9 cellular contexts compared by ENCODE assay signal in the genomic region with DNA sequence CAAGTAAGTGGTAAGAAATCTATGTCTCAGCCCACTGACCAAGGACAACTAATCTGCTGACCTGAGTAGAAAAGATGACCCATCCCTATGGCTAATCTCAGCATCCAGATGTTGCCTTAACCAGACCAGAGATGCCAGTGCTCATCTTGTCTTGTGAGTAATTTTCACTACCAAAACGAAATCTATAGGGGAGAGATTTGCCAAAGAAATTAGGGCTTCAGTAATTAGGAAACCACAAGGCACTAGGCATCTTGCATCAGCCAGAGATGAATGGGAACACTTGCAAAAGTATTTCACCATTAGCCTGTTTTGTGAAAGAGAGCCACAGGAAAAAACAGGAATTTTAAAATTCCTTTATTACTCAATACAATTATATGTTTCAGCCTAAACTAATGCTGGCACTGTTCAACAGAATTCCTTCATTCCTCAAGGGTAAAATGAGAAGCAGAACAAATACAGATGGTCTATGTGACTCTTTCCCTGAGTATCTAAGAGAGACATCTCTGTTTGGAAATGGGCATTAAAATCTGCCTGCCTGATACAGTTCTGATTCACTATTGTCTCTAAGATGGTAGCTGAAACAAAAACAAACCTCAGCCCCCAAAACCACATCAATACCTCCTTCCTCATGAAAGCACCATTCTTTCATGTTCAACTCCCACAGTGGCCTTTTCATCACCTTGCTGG.
DNase-seq lines count a peak whose midpoint lies in the region; ATAC-seq and TF ChIP-seq lines count a peak whose summit lies in the region.
"Had no signal": no experiment of that assay in that cellular context is flagged by ENCODE, and none has a peak within 500 bp of the region (broad histone marks: within the 10 kb centered on the region; RNA-seq: fewer than 3 reads in every experiment).

No MANE protein-coding gene starts in this region.

- H2AFZ ChIP-seq in MM.1S (ENCODE audit: low read length): no peak overlapping the region

- H4K20me1 ChIP-seq in MM.1S (ENCODE audit: insufficient read depth, low read length): no peaks in the 10 kb centered on the region

- no peak overlapping the region for H3K9ac ChIP-seq in MM.1S (ENCODE audit: low read length)

- no peaks in the 10 kb centered on the region for H3K27me3 ChIP-seq in MM.1S (replicated peaks; ENCODE audit: insufficient read depth, low read length)
- no peaks in the 10 kb centered on the region for H3K27me3 ChIP-seq in transverse colon

- intact Hi-C loops in transverse colon (cut with DNase I; ENCODE audit: low total_unique reads): no loop called here

- TF ChIP-seq POLR2A in transverse colon (IDR thresholded peaks at IDR 0.05): no peak

- H3K4me1 ChIP-seq in MM.1S (ENCODE audit: low read length) (peaks cover 7% of the 10 kb centered on the region; the same call in 1 of the 2 replicates), transverse colon (peaks cover 0 to 15% (median 0%) of the 10 kb centered on the region in 4 donors)

- 53 to 57% methylated on average over 1 of the region's 1 CpG for WGBS in transverse colon (ENCODE audit: low coverage in 1 of 2), 2 donors

- TF ChIP-seq CTCF in AG04449 (IDR thresholded peaks at IDR 0.05; ENCODE audit: insufficient read depth, low read length, missing control alignments) (no peak), MM.1S (IDR thresholded peaks at IDR 0.05; ENCODE audit: low read length) (no peak), epithelial cell of proximal tubule (conservative IDR thresholded peaks at IDR 0.05; ENCODE audit: low read depth, low read length) (no peak), transverse colon (IDR thresholded peaks at IDR 0.05) (no peak)

- H3K9me2 ChIP-seq in MM.1S (replicated peaks; ENCODE audit: insufficient read depth, low read length): no peaks in the 10 kb centered on the region

- H3K4me2 ChIP-seq in MM.1S (ENCODE audit: low read depth, low read length): no peak overlapping the region

- TF ChIP-seq EP300 in transverse colon (IDR thresholded peaks at IDR 0.05; ENCODE audit: low read depth): no peak

- H3K9me3 ChIP-seq in MM.1S (replicated peaks; ENCODE audit: insufficient read depth, low read length): no peaks in the 10 kb centered on the region
- no peaks in the 10 kb centered on the region for H3K9me3 ChIP-seq in transverse colon

- DNase-seq in AG04449 (ENCODE audit: low read depth, low spot score) (peak; percentile 89), MM.1S (peak; percentile 17), epithelial cell of proximal tubule (ENCODE audit: low read depth) (peak; percentile 41), occipital lobe (lab: John Stamatoyannopoulos, UW) (no peak), transverse colon (no peak), SK-N-DZ (ENCODE audit: low spot score) (no peak)
- DNase-seq in activated CD8-positive, alpha-beta memory T cell treated with anti-CD3 and anti-CD28 coated beads, Interleukin-2, amount 50 U/mL, for 48 hours: no peak
- DNase-seq: naive B cell had no signal

- H3K27ac ChIP-seq in MM.1S (ENCODE audit: low read length) (no peak overlapping the region), transverse colon (no peak overlapping the region)

- POLR2A ChIA-PET in AG04449 (lab: Yijun Ruan, JAX): interaction anchor here (0.5 to 1.1 kb wide), 2 partner anchors 471 to 527 kb away, joined by 3 read pairs; no protein-coding TSS in a partner anchor

- no peaks in the 10 kb centered on the region for H3F3A ChIP-seq in MM.1S (ENCODE audit: insufficient read depth, low read length)

- in situ Hi-C loops in transverse colon (cut with MboI; ENCODE audit: low pct_ligation_motif_present in 1 of 4, low pct_unique_long_range_greater_than_20kb in 1 of 4, low sequenced_read_pairs in 3 of 4): no loop called here

- H3K36me3 ChIP-seq in MM.1S (replicated peaks; ENCODE audit: insufficient read depth, low read length) (no peaks in the 10 kb centered on the region), transverse colon (no peaks in the 10 kb centered on the region)

- no peaks in the 10 kb centered on the region for H3K79me2 ChIP-seq in MM.1S (ENCODE audit: low read length)

- ATAC-seq in GM18517 (IDR thresholded peaks at IDR 0.05; ENCODE audit: unreplicated experiment): peak; percentile 63

- H3K4me3 ChIP-seq in AG04449 (ENCODE audit: low read depth, low read length) (no peak overlapping the region), MM.1S (ENCODE audit: low read length) (no peak overlapping the region), epithelial cell of proximal tubule (ENCODE audit: low read depth, low read length) (no peak overlapping the region), transverse colon (no peak overlapping the region)

- CTCF ChIA-PET in AG04449 (lab: Yijun Ruan, JAX): no interaction called here

Comparison
In these comparisons a context has a peak if more than half of its experiments do, and no peak if none do; other contexts are left out.
1. DNase-seq: peak in AG04449 (single experiment), MM.1S (single experiment) and epithelial cell of proximal tubule (single experiment); none in occipital lobe (single experiment), transverse colon (single experiment), SK-N-DZ (single experiment) and activated CD8-positive, alpha-beta memory T cell treated with anti-CD3 and anti-CD28 coated beads, Interleukin-2, amount 50 U/mL, for 48 hours (single experiment).